In the genomic region with DNA sequence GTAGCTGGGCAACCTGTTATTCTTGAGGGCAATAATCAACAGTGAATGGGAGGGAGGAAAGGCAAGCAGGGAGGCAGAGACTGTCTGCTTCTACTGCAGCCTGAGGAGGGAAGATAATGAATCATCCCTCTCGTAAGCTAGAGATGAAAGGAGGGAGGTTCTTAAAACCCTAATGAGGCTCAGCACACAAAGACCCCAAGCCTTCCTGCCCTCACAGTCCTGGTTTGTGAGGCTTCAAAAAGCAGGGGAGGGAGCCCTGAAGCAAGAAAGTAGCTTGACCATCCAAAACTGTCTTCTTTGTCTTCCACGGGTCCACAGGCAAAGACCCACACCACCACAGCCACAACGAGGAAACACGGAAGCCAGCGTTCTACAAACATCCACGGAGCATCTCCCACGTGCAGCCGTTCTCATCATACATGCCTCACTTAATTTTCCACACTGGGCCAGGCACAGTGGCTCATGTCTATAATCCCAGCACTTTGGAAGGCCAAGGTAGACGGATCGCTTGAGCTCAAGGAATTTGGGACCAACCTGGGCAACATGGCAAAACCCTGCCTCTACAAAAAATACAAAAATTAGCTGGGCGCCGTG, we compare ENCODE assay signal across 11 cellular contexts. TPM values are rescaled to one million over a fixed set of nuclear protein-coding genes. Genes with fewer than 3 reads are reported as not detected.
DNase-seq lines count a peak whose midpoint lies in the region; ATAC-seq lines count a peak whose summit lies in the region.
"Had no signal": no experiment of that assay in that cellular context is flagged by ENCODE, and none has a peak within 500 bp of the region (broad histone marks: within the 10 kb centered on the region; RNA-seq: fewer than 3 reads in every experiment).

No MANE protein-coding gene starts in this region.

- H3K27me3 Mint-ChIP-seq in activated naive CD8-positive, alpha-beta T cell treated with anti-CD3 and anti-CD28 coated beads for 36 hours, result no peaks in the 10 kb centered on the region

- peak overlapping the region; percentile 93 for H3K4me3 Mint-ChIP-seq in activated naive CD8-positive, alpha-beta T cell treated with anti-CD3 and anti-CD28 coated beads for 36 hours
- peak overlapping the region; percentile 84 for H3K4me3 Mint-ChIP-seq in stimulated activated effector memory CD8-positive, alpha-beta T cell treated with anti-CD3 and anti-CD28 coated beads, Interleukin-12 subunit alpha, Interleukin-12 subunit beta, amount 100 ng/mL, for 72 hours

- H3K4me1 Mint-ChIP-seq in activated naive CD8-positive, alpha-beta T cell treated with anti-CD3 and anti-CD28 coated beads for 36 hours, result peaks cover 65% of the 10 kb centered on the region
- peaks cover 83% of the 10 kb centered on the region for H3K4me1 Mint-ChIP-seq in stimulated activated effector memory CD8-positive, alpha-beta T cell treated with anti-CD3 and anti-CD28 coated beads, Interleukin-12 subunit alpha, Interleukin-12 subunit beta, amount 100 ng/mL, for 72 hours

- peaks cover 46% of the 10 kb centered on the region for H3K36me3 Mint-ChIP-seq in activated naive CD8-positive, alpha-beta T cell treated with anti-CD3 and anti-CD28 coated beads for 36 hours
- H3K36me3 Mint-ChIP-seq in stimulated activated effector memory CD8-positive, alpha-beta T cell treated with anti-CD3 and anti-CD28 coated beads, Interleukin-12 subunit alpha, Interleukin-12 subunit beta, amount 100 ng/mL, for 72 hours, result peaks cover 60% of the 10 kb centered on the region

- H3K9me3 Mint-ChIP-seq in activated naive CD8-positive, alpha-beta T cell treated with anti-CD3 and anti-CD28 coated beads for 36 hours, result peaks cover 13% of the 10 kb centered on the region
- H3K9me3 Mint-ChIP-seq in stimulated activated effector memory CD8-positive, alpha-beta T cell treated with anti-CD3 and anti-CD28 coated beads, Interleukin-12 subunit alpha, Interleukin-12 subunit beta, amount 100 ng/mL, for 72 hours, result peaks cover 9% of the 10 kb centered on the region

- peak overlapping the region; percentile 94 for H3K27ac Mint-ChIP-seq in activated naive CD8-positive, alpha-beta T cell treated with anti-CD3 and anti-CD28 coated beads for 36 hours
- peak overlapping the region; percentile 89 for H3K27ac Mint-ChIP-seq in stimulated activated effector memory CD8-positive, alpha-beta T cell treated with anti-CD3 and anti-CD28 coated beads, Interleukin-12 subunit alpha, Interleukin-12 subunit beta, amount 100 ng/mL, for 72 hours

- ATAC-seq in activated CD4-positive, CD25-positive, alpha-beta regulatory T cell treated with anti-CD3 and anti-CD28 coated beads, Interleukin-2, amount 50 U/mL, for 24 hours, result peak; percentile 49 to 55
- peak; percentile 58 for ATAC-seq in stimulated activated effector memory CD8-positive, alpha-beta T cell treated with anti-CD3 and anti-CD28 coated beads, Interleukin-12 subunit alpha, Interleukin-12 subunit beta, amount 100 ng/mL, for 72 hours
- ATAC-seq in HG03045 (IDR thresholded peaks at IDR 0.05; ENCODE audit: unreplicated experiment), result no peak
- ATAC-seq: PC-3 had no signal

- DNase-seq in activated CD4-positive, CD25-positive, alpha-beta regulatory T cell (lab: John Stamatoyannopoulos, UW), result no peak
- DNase-seq in NCI-H2227 (lab: John Stamatoyannopoulos, UW; ENCODE audit: unreplicated experiment), result peak; percentile 52
- DNase-seq in activated naive CD8-positive, alpha-beta T cell treated with anti-CD3 and anti-CD28 coated beads for 36 hours, result no peak
- peak in 1 of 2 donors; percentile 56 for DNase-seq in stimulated activated effector memory CD8-positive, alpha-beta T cell treated with anti-CD3 and anti-CD28 coated beads, Interleukin-12 subunit alpha, Interleukin-12 subunit beta, amount 100 ng/mL, for 72 hours (ENCODE audit: low spot score in 2 of 2)
- DNase-seq in medulla oblongata (ENCODE audit: extremely low spot score), result no peak
- no peak for DNase-seq in kidney glomerular epithelial cell (lab: John Stamatoyannopoulos, UW)
- DNase-seq: amniotic stem cell, NCI-H1930, PC-3 had no signal

RNA-seq across cellular contexts. Expression of gene PIK3R5, which starts 1.7 kb away (rescaled TPM):
- 10 to 100 TPM; 27.9 to 32.6 TPM for total RNA-seq in activated naive CD8-positive, alpha-beta T cell treated with anti-CD3 and anti-CD28 coated beads for 36 hours
- total RNA-seq: PC-3 had no signal

RNA-seq across cellular contexts. Expression of gene NTN1, which starts 57.5 kb away (rescaled TPM):
- total RNA-seq in activated naive CD8-positive, alpha-beta T cell treated with anti-CD3 and anti-CD28 coated beads for 36 hours, result under 1 TPM; 0.43 to 0.54 TPM
